8 cellular contexts compared by ENCODE assay signal in genomic region chr10:93199221-93199681, GRCh38.
DNase-seq lines count a peak whose midpoint lies in the region; ATAC-seq, FAIRE-seq and TF ChIP-seq lines count a peak whose summit lies in the region.

No MANE protein-coding gene starts in this region.

- peaks cover 17% of the 10 kb centered on the region for H3K27me3 Mint-ChIP-seq in CD4-positive, alpha-beta T cell

- WGBS in H1 (ENCODE audit: extremely low coverage in 1 of 2, insufficient coverage in 1 of 2, insufficient read length in 1 of 2, insufficient replicate concordance in 2 of 2, low coverage in 1 of 2, low lambda C conversion rate in 2 of 2, missing lambda C conversion rate in 1 of 2), 2 experiments = 52% methylated on average over 9 of the region's 9 CpGs; no CpG with 5 or more reads in 1 of the 2 experiments

- TF ChIP-seq RAD21 in H1 (IDR thresholded peaks at IDR 0.05 in 1 of 2, conservative IDR thresholded peaks at IDR 0.05 in 1 of 2; ENCODE audit: low read depth in 2 of 2, low read length in 2 of 2) = no peak

- no peaks in the 10 kb centered on the region for H3K79me2 ChIP-seq in H1 (ENCODE audit: control insufficient read depth in 1 of 2, insufficient read depth in 2 of 2, low read length in 2 of 2)

- peak overlapping the region; percentile 54 for H4K5ac ChIP-seq in H1 (ENCODE audit: insufficient read length, low read depth, low read length)

- H3K14ac ChIP-seq in H1 (ENCODE audit: insufficient read length) = no peak overlapping the region

- H3K36me3 Mint-ChIP-seq in CD4-positive, alpha-beta T cell (ENCODE audit: low read depth) = no peaks in the 10 kb centered on the region

- no peak overlapping the region for H4K8ac ChIP-seq in H1 (ENCODE audit: extremely low read depth, insufficient read depth, low read length)

- H3K9ac ChIP-seq in BLaER1 treated with 17β-estradiol and CSF1 and Interleukin-3, amounts not matched to agents 10 nM and 100 nM = peak overlapping the region in 10 of 11 experiments; percentile 7 to 72 (median 54); a peak in 16 of 22 replicates
- H3K9ac ChIP-seq in H1 (replicated peaks in 1 of 4; ENCODE audit: extremely low read depth in 1 of 4, low read depth in 3 of 4, low read length in 3 of 4) = no peak overlapping the region
- no peak overlapping the region for H3K9ac ChIP-seq in mucosa of rectum (ENCODE audit: low read depth in 1 of 2, low read length in 2 of 2)

- H3K4me1 Mint-ChIP-seq in CD4-positive, alpha-beta T cell (ENCODE audit: low read depth) = peaks cover 10% of the 10 kb centered on the region

- H3K4me1 ChIP-seq in BLaER1 treated with 17β-estradiol and CSF1 and Interleukin-3, amounts not matched to agents 10 nM and 100 nM = peaks cover 23 to 45% (median 36%) of the 10 kb centered on the region in 10 experiments
- H3K4me1 ChIP-seq in H1 (replicated peaks in 1 of 4; ENCODE audit: control insufficient read depth in 3 of 4, insufficient read depth in 4 of 4, low read length in 3 of 4) = peaks cover 0 to 13% (median 9%) of the 10 kb centered on the region in 4 experiments; a peak in 6 of 7 replicates
- peaks cover 5 to 13% of the 10 kb centered on the region in 2 donors for H3K4me1 ChIP-seq in mucosa of rectum (ENCODE audit: control insufficient read depth in 2 of 2, insufficient read depth in 2 of 2, low read length in 2 of 2)

- H3K23ac ChIP-seq in H1 (ENCODE audit: insufficient read length) = no peak overlapping the region

- POLR2A ChIA-PET in H1 (lab: Charles Lee; ENCODE audit: partially characterized antibody) = no interaction called here
- POLR2A ChIA-PET in CD4-positive, alpha-beta T cell (lab: Charles Lee) = interaction anchor here (0.7 kb wide), 1 partner anchor 50 kb away, joined by 3 read pairs; no protein-coding TSS in a partner anchor

- DNase-seq in NCI-H460 (ENCODE audit: extremely low read depth, low read depth) (peak; percentile 59), H1 (ENCODE audit: low read depth in 1 of 2, low spot score in 2 of 2) (no peak), GOT3 (lab: John Stamatoyannopoulos, UW) (no peak)
- no peak for DNase-seq in activated CD8-positive, alpha-beta memory T cell treated with anti-CD3 and anti-CD28 coated beads, Interleukin-2, amount 50 U/mL, for 48 hours
- DNase-seq in CD4-positive, alpha-beta T cell = no peak

- no peak for TF ChIP-seq CTCF in H1 (IDR thresholded peaks at IDR 0.05; ENCODE audit: control extremely low read depth in 1 of 3, insufficient read depth in 1 of 3, low read depth in 1 of 3, low read length in 3 of 3)
- TF ChIP-seq CTCF in CD4-positive, alpha-beta T cell (IDR thresholded peaks at IDR 0.05) = no peak

- H2BK15ac ChIP-seq in H1 (ENCODE audit: low read length) = no peak overlapping the region

- H3K4me3 ChIP-seq in BLaER1 treated with 17β-estradiol and CSF1 and Interleukin-3, amounts not matched to agents 10 nM and 100 nM = peak overlapping the region in 7 of 10 experiments; percentile 18 to 48 (median 30); a peak in 7 of 20 replicates
- H3K4me3 ChIP-seq in H1 (ENCODE audit: extremely low read depth in 1 of 4, insufficient read depth in 2 of 4, low read depth in 3 of 4, low read length in 4 of 4) (no peak overlapping the region), mucosa of rectum (ENCODE audit: low read length in 2 of 2) (peak overlapping the region; percentile 55)

- no peak overlapping the region for H3K56ac ChIP-seq in H1 (replicated peaks; ENCODE audit: insufficient read length, low read depth, low read length)

- H3K4me2 ChIP-seq in BLaER1 treated with 17β-estradiol and CSF1 and Interleukin-3, amounts not matched to agents 10 nM and 100 nM = peak overlapping the region; percentile 68 to 96 (median 81)
- H3K4me2 ChIP-seq in H1 (ENCODE audit: insufficient read depth in 1 of 2, low read depth in 2 of 2, low read length in 2 of 2) = no peak overlapping the region; a peak in 1 of 4 replicates

- no peaks in the 10 kb centered on the region for H3K23me2 ChIP-seq in H1 (ENCODE audit: low read depth, low read length)

- H3K36me3 ChIP-seq in BLaER1 treated with 17β-estradiol and CSF1 and Interleukin-3, amounts not matched to agents 10 nM and 100 nM = no peaks in the 10 kb centered on the region
- H3K36me3 ChIP-seq in H1 (ENCODE audit: control insufficient read depth in 2 of 4, insufficient read depth in 4 of 4, low read length in 3 of 4) (no peaks in the 10 kb centered on the region), mucosa of rectum (ENCODE audit: control insufficient read depth in 2 of 2, insufficient read depth in 2 of 2, low read length in 2 of 2) (no peaks in the 10 kb centered on the region)

- no peak for ATAC-seq in GM18519 (IDR thresholded peaks at IDR 0.05; ENCODE audit: low FRiP score, unreplicated experiment)
- no peak for ATAC-seq in CD4-positive, alpha-beta T cell (ENCODE audit: poor library complexity)

- TF ChIP-seq POLR2A in H1 (IDR thresholded peaks at IDR 0.05; ENCODE audit: control extremely low read depth in 1 of 2, low read depth in 2 of 2, low read length in 2 of 2) = no peak

- peak; percentile 28 for FAIRE-seq in H1 (lab: Jason Lieb, UNC)

- peak overlapping the region; percentile 11 to 83 (median 71); a peak in 19 of 22 replicates for H3K27ac ChIP-seq in BLaER1 treated with 17β-estradiol and CSF1 and Interleukin-3, amounts not matched to agents 10 nM and 100 nM
- H3K27ac ChIP-seq in H1 (ENCODE audit: low read depth, low read length) (no peak overlapping the region), mucosa of rectum (ENCODE audit: low read depth in 2 of 2, low read length in 2 of 2) (no peak overlapping the region)
- no peak overlapping the region for H3K27ac ChIP-seq in CD4-positive, alpha-beta T cell (ENCODE audit: low read depth, low read length)

- H2BK12ac ChIP-seq in H1 (ENCODE audit: low read depth, low read length) = no peak overlapping the region

- no peak overlapping the region for H3K27ac Mint-ChIP-seq in CD4-positive, alpha-beta T cell

- TF ChIP-seq EP300 in H1 (IDR thresholded peaks at IDR 0.05; ENCODE audit: borderline replicate concordance in 1 of 2, low read depth in 2 of 2, low read length in 2 of 2) = no peak

- no peak overlapping the region for H3K4ac ChIP-seq in H1 (replicated peaks; ENCODE audit: insufficient read length, low read depth, low read length)

- H3K27me3 ChIP-seq in BLaER1 treated with 17β-estradiol and CSF1 and Interleukin-3, amounts not matched to agents 10 nM and 100 nM = no peaks in the 10 kb centered on the region
- H3K27me3 ChIP-seq in H1 (replicated peaks in 1 of 4; ENCODE audit: control insufficient read depth in 3 of 4, extremely low read depth in 1 of 4, insufficient read depth in 3 of 4, low read length in 3 of 4) (no peaks in the 10 kb centered on the region), mucosa of rectum (ENCODE audit: control insufficient read depth in 2 of 2, insufficient read depth in 2 of 2, low read length in 2 of 2) (no peaks in the 10 kb centered on the region)
- H3K27me3 ChIP-seq in CD4-positive, alpha-beta T cell (ENCODE audit: control insufficient read depth, insufficient read depth, low read length) = peaks cover 5% of the 10 kb centered on the region

- no peak overlapping the region for H3K4me3 Mint-ChIP-seq in CD4-positive, alpha-beta T cell

- H3K18ac ChIP-seq in H1 (ENCODE audit: extremely low read depth, low read length) = no peak overlapping the region; the same call in 1 of the 2 replicates

- no peaks in the 10 kb centered on the region for H3K9me3 ChIP-seq in BLaER1 treated with 17β-estradiol and CSF1 and Interleukin-3, amounts not matched to agents 10 nM and 100 nM (replicated peaks in 1 of 11)
- no peaks in the 10 kb centered on the region for H3K9me3 ChIP-seq in H1 (ENCODE audit: insufficient read depth in 2 of 2, low read depth in 1 of 2, low read length in 1 of 2)
- H3K9me3 ChIP-seq in mucosa of rectum (ENCODE audit: control insufficient read depth in 2 of 2, low read length in 2 of 2) = no peaks in the 10 kb centered on the region
- no peaks in the 10 kb centered on the region for H3K9me3 ChIP-seq in CD4-positive, alpha-beta T cell (ENCODE audit: control insufficient read depth, low read length)

- peak overlapping the region; percentile 56 for H2BK120ac ChIP-seq in H1 (replicated peaks; ENCODE audit: low read depth, low read length)

- H3K79me1 ChIP-seq in H1 (ENCODE audit: low read depth, low read length) = no peaks in the 10 kb centered on the region

- peak overlapping the region; percentile 92 for H2BK20ac ChIP-seq in H1 (ENCODE audit: low read length)

- H4K20me1 ChIP-seq in BLaER1 treated with 17β-estradiol and CSF1 and Interleukin-3, amounts not matched to agents 10 nM and 100 nM = no peaks in the 10 kb centered on the region; a peak in 1 of 22 replicates
- no peaks in the 10 kb centered on the region for H4K20me1 ChIP-seq in H1 (replicated peaks in 1 of 2; ENCODE audit: control insufficient read depth in 1 of 2, insufficient read depth in 2 of 2, low read length in 2 of 2)

- no peak overlapping the region for H4K91ac ChIP-seq in H1 (replicated peaks; ENCODE audit: insufficient read length, low read length)

- H3K9me3 Mint-ChIP-seq in CD4-positive, alpha-beta T cell = no peaks in the 10 kb centered on the region

- CTCF ChIA-PET in H1 (lab: Charles Lee; ENCODE audit: partially characterized antibody) = interaction anchor here (1.0 to 1.5 kb wide), 3 partner anchors 8 to 134 kb away, joined by 3 to 5 read pairs (median 3); no protein-coding TSS in a partner anchor
- CTCF ChIA-PET in CD4-positive, alpha-beta T cell (lab: Charles Lee) = interaction anchor here (0.7 kb wide), 1 partner anchor 35 kb away, joined by 3 read pairs; no protein-coding TSS in a partner anchor

- intact Hi-C loops in CD4-positive, alpha-beta T cell (cut with DNase I, micrococcal nuclease) = no loop called here

- no peak overlapping the region for H2BK5ac ChIP-seq in H1 (ENCODE audit: low read depth, low read length)

- H2AFZ ChIP-seq in H1 (ENCODE audit: low read length) = peak overlapping the region; percentile 10; the same call in 1 of the 2 replicates

- H2AK5ac ChIP-seq in H1 (ENCODE audit: low read depth, low read length) = no peak overlapping the region

TF ChIP-seq in H1, 55 proteins besides CTCF, POLR2A, EP300 and RAD21:
- TF ChIP-seq ATF2 (IDR thresholded peaks at IDR 0.05; ENCODE audit: low read length) = no peak
- no peak for TF ChIP-seq POU5F1 (IDR thresholded peaks at IDR 0.05; ENCODE audit: low read depth, low read length)
- no peak for TF ChIP-seq ZNF274 (IDR thresholded peaks at IDR 0.05; ENCODE audit: borderline replicate concordance, extremely low read depth, low read length)

Comparison
In these comparisons a context has a peak if more than half of its experiments do, and no peak if none do; other contexts are left out.
1. H3K27ac ChIP-seq: peak in BLaER1 treated with 17β-estradiol and CSF1 and Interleukin-3, amounts not matched to agents 10 nM and 100 nM (11 of 11); none in H1 (single experiment), mucosa of rectum (0 of 2) and CD4-positive, alpha-beta T cell (single experiment).
2. H3K4me2 ChIP-seq: peak in BLaER1 treated with 17β-estradiol and CSF1 and Interleukin-3, amounts not matched to agents 10 nM and 100 nM (11 of 11); none in H1 (0 of 2).
3. H3K4me3 ChIP-seq: peak in BLaER1 treated with 17β-estradiol and CSF1 and Interleukin-3, amounts not matched to agents 10 nM and 100 nM (7 of 10) and mucosa of rectum (2 of 2); none in H1 (0 of 4).
4. H3K9ac ChIP-seq: peak in BLaER1 treated with 17β-estradiol and CSF1 and Interleukin-3, amounts not matched to agents 10 nM and 100 nM (10 of 11); none in H1 (0 of 4) and mucosa of rectum (0 of 2).